9 cellular contexts compared by ENCODE assay signal in the genomic region with DNA sequence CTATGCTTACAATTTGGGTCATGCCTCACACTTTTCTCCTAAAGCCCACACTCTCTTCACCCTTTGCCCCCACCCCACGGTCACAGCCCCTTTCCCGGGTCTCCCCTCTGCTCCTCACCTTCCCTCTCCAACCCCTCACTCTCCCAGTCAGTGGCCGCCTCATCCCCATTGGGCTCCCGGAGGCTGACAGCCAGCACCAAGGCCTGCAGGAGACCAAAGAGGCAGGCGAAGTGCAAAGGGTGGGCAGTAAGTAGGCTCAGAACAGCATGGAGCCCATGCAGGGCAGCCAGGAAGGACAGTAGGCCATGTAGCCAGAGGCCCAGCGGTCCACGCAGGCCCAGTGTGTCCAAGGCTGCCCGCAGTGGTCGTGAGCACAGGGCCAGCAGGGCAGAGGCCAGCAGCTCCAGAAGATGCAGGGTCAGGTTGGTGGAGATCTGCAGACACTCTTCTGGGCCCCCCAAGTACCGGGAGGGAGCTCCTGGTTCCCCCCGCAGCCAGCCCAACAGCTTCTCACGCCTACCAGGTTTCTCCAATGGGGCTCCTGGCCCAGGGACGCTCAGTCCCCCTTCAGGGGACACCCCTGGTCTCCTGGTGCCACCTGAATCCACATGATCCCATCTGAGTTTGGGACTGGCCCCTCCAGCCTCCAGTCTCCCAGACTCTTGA. TPM values are rescaled to one million over a fixed set of nuclear protein-coding genes. Genes with fewer than 3 reads are reported as not detected.
DNase-seq lines count a peak whose midpoint lies in the region; ATAC-seq and TF ChIP-seq lines count a peak whose summit lies in the region.
"Had no signal": no experiment of that assay in that cellular context is flagged by ENCODE, and none has a peak within 500 bp of the region (broad histone marks: within the 10 kb centered on the region; RNA-seq: fewer than 3 reads in every experiment).

No MANE protein-coding gene starts in this region.

- H3K4me3 ChIP-seq in HAP-1 (peak overlapping the region; percentile 56), skeletal muscle tissue (ENCODE audit: low read length in 3 of 3) (peak overlapping the region; percentile 83 to 96 (median 96))

- H3K9me3 ChIP-seq in HAP-1, result no peaks in the 10 kb centered on the region
- no peaks in the 10 kb centered on the region for H3K9me3 ChIP-seq in skeletal muscle tissue (ENCODE audit: control insufficient read depth in 3 of 3, low read length in 3 of 3)

- POLR2A ChIA-PET in WTC11 (lab: Charles Lee), result no interaction called here

- peak overlapping the region; percentile 89 for H3K4me3 Mint-ChIP-seq in WTC11
- peak overlapping the region; percentile 93 for H3K4me3 Mint-ChIP-seq in glutamatergic neuron (ENCODE audit: unreplicated experiment)

- H3K27ac Mint-ChIP-seq in WTC11 (peak overlapping the region; percentile 83; the same call in 1 of the 2 replicates), glutamatergic neuron (ENCODE audit: unreplicated experiment) (no peak overlapping the region)

- peaks cover 24% of the 10 kb centered on the region for H3K36me3 Mint-ChIP-seq in WTC11
- H3K36me3 Mint-ChIP-seq in glutamatergic neuron (ENCODE audit: unreplicated experiment), result peaks cover 4% of the 10 kb centered on the region

- H3K4me1 Mint-ChIP-seq in WTC11, result peaks cover 30% of the 10 kb centered on the region
- peaks cover 29% of the 10 kb centered on the region for H3K4me1 Mint-ChIP-seq in glutamatergic neuron (ENCODE audit: low read depth, unreplicated experiment)

- TF ChIP-seq CTCF in WTC11 (IDR thresholded peaks at IDR 0.05) (no peak), glutamatergic neuron (IDR thresholded peaks at IDR 0.05; ENCODE audit: partially characterized antibody, unreplicated experiment) (no peak)

- CTCF ChIA-PET in WTC11 (lab: Charles Lee), result interaction anchor here (1.0 to 1.1 kb wide), 2 partner anchors 108 to 113 kb away, joined by 3 read pairs; a partner anchor contains a TSS

- H3K27me3 Mint-ChIP-seq in WTC11 (ENCODE audit: low read depth) (no peaks in the 10 kb centered on the region), glutamatergic neuron (ENCODE audit: unreplicated experiment) (peaks cover 18% of the 10 kb centered on the region)

- H3K4me1 ChIP-seq in HAP-1 (peaks cover 20% of the 10 kb centered on the region), skeletal muscle tissue (ENCODE audit: control insufficient read depth in 3 of 3, insufficient read depth in 3 of 3, low read length in 3 of 3) (peaks cover 43 to 59% (median 57%) of the 10 kb centered on the region in 3 donors)

- no peaks in the 10 kb centered on the region for H3K9me3 Mint-ChIP-seq in WTC11
- peaks cover under 1% of the 10 kb centered on the region for H3K9me3 Mint-ChIP-seq in glutamatergic neuron (ENCODE audit: unreplicated experiment)

- ATAC-seq in WTC11 (no peak), GM21381 (IDR thresholded peaks at IDR 0.05; ENCODE audit: unreplicated experiment) (no peak), GM21737 (IDR thresholded peaks at IDR 0.05; ENCODE audit: unreplicated experiment) (no peak)

- H3K9ac ChIP-seq in skeletal muscle tissue (ENCODE audit: low read depth in 1 of 3, low read length in 3 of 3), result peak overlapping the region; percentile 94 to 100 (median 97)

- in situ Hi-C loops in HAP-1 (cut with MboI; ENCODE audit: low sequenced_read_pairs), result no loop called here

- DNase-seq in HAP-1 (ENCODE audit: low spot score in 2 of 2), result no peak
- no peak for DNase-seq in WTC11 (ENCODE audit: low spot score)
- DNase-seq in glutamatergic neuron, result no peak
- DNase-seq in kidney glomerular epithelial cell (lab: John Stamatoyannopoulos, UW), result no peak
- DNase-seq in NCI-H1694 (lab: John Stamatoyannopoulos, UW), result no peak
- DNase-seq: OCI-M1 had no signal

- peaks cover 39% of the 10 kb centered on the region for H3K36me3 ChIP-seq in HAP-1 (replicated peaks)
- peaks cover 20 to 43% (median 32%) of the 10 kb centered on the region in 3 donors for H3K36me3 ChIP-seq in skeletal muscle tissue (ENCODE audit: control insufficient read depth in 3 of 3, insufficient read depth in 3 of 3, low read length in 3 of 3)

- H3K27me3 ChIP-seq in HAP-1 (ENCODE audit: low read depth) (no peaks in the 10 kb centered on the region), skeletal muscle tissue (ENCODE audit: control insufficient read depth in 3 of 3, insufficient read depth in 3 of 3, low read length in 3 of 3) (no peaks in the 10 kb centered on the region)

- peak overlapping the region; percentile 83 for H3K27ac ChIP-seq in skeletal muscle tissue (ENCODE audit: low read depth, low read length)

TF ChIP-seq in WTC11, 78 proteins besides CTCF, POLR2A, EP300 and RAD21:
- no peak for TF ChIP-seq ZNF263 (CRISPR knock-in tag; IDR thresholded peaks at IDR 0.05; ENCODE audit: low read depth)
- TF ChIP-seq EMX1 (CRISPR knock-in tag; IDR thresholded peaks at IDR 0.05), result no peak
- no peak for TF ChIP-seq ZBTB21 (CRISPR knock-in tag; IDR thresholded peaks at IDR 0.05; ENCODE audit: borderline replicate concordance)
- no peak for TF ChIP-seq CREM (CRISPR knock-in tag; IDR thresholded peaks at IDR 0.05)
- TF ChIP-seq RORB (CRISPR knock-in tag; IDR thresholded peaks at IDR 0.05), result no peak
- TF ChIP-seq, protein P1, sequence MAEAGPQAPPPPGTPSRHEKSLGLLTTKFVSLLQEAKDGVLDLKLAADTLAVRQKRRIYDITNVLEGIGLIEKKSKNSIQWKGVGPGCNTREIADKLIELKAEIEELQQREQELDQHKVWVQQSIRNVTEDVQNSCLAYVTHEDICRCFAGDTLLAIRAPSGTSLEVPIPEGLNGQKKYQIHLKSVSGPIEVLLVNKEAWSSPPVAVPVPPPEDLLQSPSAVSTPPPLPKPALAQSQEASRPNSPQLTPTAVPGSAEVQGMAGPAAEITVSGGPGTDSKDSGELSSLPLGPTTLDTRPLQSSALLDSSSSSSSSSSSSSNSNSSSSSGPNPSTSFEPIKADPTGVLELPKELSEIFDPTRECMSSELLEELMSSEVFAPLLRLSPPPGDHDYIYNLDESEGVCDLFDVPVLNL (CRISPR knock-in tag; IDR thresholded peaks at IDR 0.05; ENCODE audit: borderline replicate concordance, low read depth), result no peak
- TF ChIP-seq MXD4 (CRISPR knock-in tag; IDR thresholded peaks at IDR 0.05; ENCODE audit: borderline replicate concordance), result no peak
- no peak for TF ChIP-seq NR1H2 (CRISPR knock-in tag; IDR thresholded peaks at IDR 0.05)
- no peak for TF ChIP-seq ZNF138 (CRISPR knock-in tag; conservative IDR thresholded peaks at IDR 0.05)
- TF ChIP-seq NFATC4 (CRISPR knock-in tag; IDR thresholded peaks at IDR 0.05), result no peak
- no peak for TF ChIP-seq TCF7 (CRISPR knock-in tag; IDR thresholded peaks at IDR 0.05; ENCODE audit: low read depth)

RNA-seq across cellular contexts. Expression of a gene that starts 1.5 kb away (rescaled TPM):
- 14.0 to 16.3 TPM (median 14.3 TPM) in 3 replicates for total RNA-seq in WTC11 (2021)
- total RNA-seq in glutamatergic neuron (ENCODE audit: unreplicated experiment), result 28.8 TPM
- 18.3 TPM for total RNA-seq in skeletal muscle tissue

RNA-seq across cellular contexts. Expression of a gene that starts 3.4 kb away (rescaled TPM):
- total RNA-seq in WTC11 (2021) (3.5 to 4.6 TPM (median 4.3 TPM) in 3 replicates), glutamatergic neuron (ENCODE audit: unreplicated experiment) (1.5 TPM), skeletal muscle tissue (1.0 TPM)

RNA-seq across cellular contexts. Expression of a gene that starts 5.7 kb away (rescaled TPM):
- 24.3 to 29.1 TPM (median 26.4 TPM) in 3 replicates for total RNA-seq in WTC11 (2021)
- 30.1 TPM for total RNA-seq in glutamatergic neuron (ENCODE audit: unreplicated experiment)
- 16.2 TPM for total RNA-seq in skeletal muscle tissue

RNA-seq across cellular contexts. Expression of a gene that starts 6.7 kb away (rescaled TPM):
- total RNA-seq in WTC11 (2021) (366 to 410 TPM (median 396 TPM) in 3 replicates), glutamatergic neuron (ENCODE audit: unreplicated experiment) (804 TPM), skeletal muscle tissue (118 TPM)

RNA-seq across cellular contexts. Expression of a gene that starts 6.8 kb away (rescaled TPM):
- 153 to 183 TPM (median 161 TPM) in 3 replicates for total RNA-seq in WTC11 (2021)
- 214 TPM for total RNA-seq in glutamatergic neuron (ENCODE audit: unreplicated experiment)
- total RNA-seq in skeletal muscle tissue, result 68.4 TPM
